In genomic region chr1:25616932-25617625, GRCh38 we compare ENCODE assay signal across 8 cellular contexts. TPM values are rescaled to one million over a fixed set of nuclear protein-coding genes. Genes with fewer than 3 reads are reported as not detected.
A peak's percentile ranks its signal among the peaks of the same experiment; 100 is the strongest.
DNase-seq lines count a peak whose midpoint lies in the region; ATAC-seq and TF ChIP-seq lines count a peak whose summit lies in the region.

No MANE protein-coding gene starts in this region.

- no peaks in the 10 kb centered on the region for H3K9me3 Mint-ChIP-seq in activated naive CD4-positive, alpha-beta T cell treated with anti-CD3 and anti-CD28 coated beads, Interleukin-2, amount 50 U/mL, for 24 hours

- H3K27me3 ChIP-seq in DOHH2 (ENCODE audit: control insufficient read depth, low read length) (peaks cover 88% of the 10 kb centered on the region), iPS-18a (ENCODE audit: control insufficient read depth, insufficient read depth, low read length) (peaks cover 41% of the 10 kb centered on the region)

- H3K4me3 ChIP-seq in DOHH2 (ENCODE audit: low read length) (peak overlapping the region; percentile 81), iPS-18a (ENCODE audit: low read length) (peak overlapping the region; percentile 60)

- peaks cover 62% of the 10 kb centered on the region for H3K4me1 Mint-ChIP-seq in activated naive CD4-positive, alpha-beta T cell treated with anti-CD3 and anti-CD28 coated beads, Interleukin-2, amount 50 U/mL, for 24 hours

- no peaks in the 10 kb centered on the region for H3K36me3 Mint-ChIP-seq in activated naive CD4-positive, alpha-beta T cell treated with anti-CD3 and anti-CD28 coated beads, Interleukin-2, amount 50 U/mL, for 24 hours

- no peaks in the 10 kb centered on the region for H3K9me3 ChIP-seq in DOHH2 (ENCODE audit: control insufficient read depth, insufficient read depth, low read length)
- H3K9me3 ChIP-seq in iPS-18a (ENCODE audit: control insufficient read depth, low read depth, low read length) = no peaks in the 10 kb centered on the region

- H3K79me2 ChIP-seq in DOHH2 (ENCODE audit: control insufficient read depth, low read length) = no peaks in the 10 kb centered on the region

- H4K20me1 ChIP-seq in DOHH2 (ENCODE audit: control insufficient read depth, insufficient read depth, low read depth, low read length) = 0 out of 2 replicates have a peak, but pooled peaks cover 2% of the 10 kb centered on the region

- H3K9me2 ChIP-seq in DOHH2 (replicated peaks; ENCODE audit: control insufficient read depth, low read length) = no peaks in the 10 kb centered on the region

- H3K4me2 ChIP-seq in DOHH2 (ENCODE audit: low read length) = peak overlapping the region; percentile 96

- no peaks in the 10 kb centered on the region for H3K27me3 Mint-ChIP-seq in activated naive CD4-positive, alpha-beta T cell treated with anti-CD3 and anti-CD28 coated beads, Interleukin-2, amount 50 U/mL, for 24 hours

- H3F3A ChIP-seq in DOHH2 (ENCODE audit: control insufficient read depth, insufficient read depth) = peaks cover 15% of the 10 kb centered on the region; the same call in 1 of the 2 replicates

- ATAC-seq in HG02885 (IDR thresholded peaks at IDR 0.05; ENCODE audit: poor library complexity, unreplicated experiment) (peak; percentile 15), GM19463 (IDR thresholded peaks at IDR 0.05; ENCODE audit: unreplicated experiment) (no peak)

- peak overlapping the region; percentile 34 for H3K4me3 Mint-ChIP-seq in activated naive CD4-positive, alpha-beta T cell treated with anti-CD3 and anti-CD28 coated beads, Interleukin-2, amount 50 U/mL, for 24 hours

- H3K36me3 ChIP-seq in DOHH2 (ENCODE audit: control insufficient read depth, low read length) = no peaks in the 10 kb centered on the region
- H3K36me3 ChIP-seq in iPS-18a (ENCODE audit: control insufficient read depth, low read depth, low read length) = no peaks in the 10 kb centered on the region

- no peak overlapping the region for H3K27ac Mint-ChIP-seq in activated naive CD4-positive, alpha-beta T cell treated with anti-CD3 and anti-CD28 coated beads, Interleukin-2, amount 50 U/mL, for 24 hours

- H3K27ac ChIP-seq in DOHH2 (ENCODE audit: low read depth, low read length) (no peak overlapping the region), iPS-18a (ENCODE audit: low read length) (no peak overlapping the region)

- H3K9ac ChIP-seq in iPS-18a (ENCODE audit: low read length) = no peak overlapping the region

- DNase-seq in stimulated activated naive CD4-positive, alpha-beta T cell treated with Interleukin-2 at 50 U/mL for 16 hours (lab: John Stamatoyannopoulos, UW) = peak; percentile 25
- DNase-seq in LoVo (ENCODE audit: low spot score) = no peak
- DNase-seq in mesenteric fat pad (ENCODE audit: low spot score) = no peak

- TF ChIP-seq CTCF in DOHH2 (IDR thresholded peaks at IDR 0.05; ENCODE audit: low read depth, low read length, poor library complexity, severe bottlenecking) = no peak

- H3K4me1 ChIP-seq in DOHH2 (ENCODE audit: control insufficient read depth, low read length) (peaks cover 14% of the 10 kb centered on the region), iPS-18a (ENCODE audit: control insufficient read depth, low read depth, low read length) (peaks cover 22% of the 10 kb centered on the region)

RNA-seq across cellular contexts. Expression of gene MAN1C1, which starts 0.5 kb away (rescaled TPM):
- 21.9 TPM for total RNA-seq in mesenteric fat pad
